18 cellular contexts compared by ENCODE assay signal in the genomic region with DNA sequence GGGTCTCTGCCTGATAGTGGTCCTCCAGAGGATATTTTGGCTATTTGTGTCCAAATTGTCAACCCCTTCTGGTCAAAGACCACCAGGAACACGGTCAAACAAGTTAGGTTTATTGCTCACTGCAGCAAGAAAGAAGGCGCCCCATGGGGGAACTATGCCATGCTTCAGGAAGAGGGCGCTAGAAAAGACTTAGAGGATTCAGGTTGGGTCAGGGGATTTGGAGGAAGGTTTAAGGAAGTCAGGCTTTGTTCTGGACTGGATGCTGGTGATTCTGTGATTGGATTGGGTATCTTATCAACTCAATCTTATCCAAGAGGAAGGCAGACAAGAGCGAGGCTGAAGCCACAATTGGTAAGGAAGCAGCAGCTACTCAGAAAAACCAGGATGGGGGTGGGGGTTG. TPM values are rescaled to one million over a fixed set of nuclear protein-coding genes. Genes with fewer than 3 reads are reported as not detected.
DNase-seq lines count a peak whose midpoint lies in the region; ATAC-seq, FAIRE-seq and TF ChIP-seq lines count a peak whose summit lies in the region.
"Had no signal": no experiment of that assay in that cellular context is flagged by ENCODE, and none has a peak within 500 bp of the region (broad histone marks: within the 10 kb centered on the region; RNA-seq: fewer than 3 reads in every experiment).

No MANE protein-coding gene starts in this region.

- FAIRE-seq in endothelial cell of umbilical vein (lab: Jason Lieb, UNC), result peak; percentile 80
- FAIRE-seq: colon, endometrium, frontal cortex had no signal

- no peaks in the 10 kb centered on the region for H3K9me3 ChIP-seq in right atrium auricular region
- no peaks in the 10 kb centered on the region for H3K9me3 ChIP-seq in endothelial cell of umbilical vein (replicated peaks; ENCODE audit: control insufficient read depth, insufficient read depth, low read length)
- H3K9me3 ChIP-seq in parathyroid adenoma (ENCODE audit: control insufficient read depth, low read length), result no peaks in the 10 kb centered on the region
- H3K9me3 ChIP-seq in uterus, result no peaks in the 10 kb centered on the region

- no peak overlapping the region for H3K4me3 ChIP-seq in right atrium auricular region
- H3K4me3 ChIP-seq in endothelial cell of umbilical vein (replicated peaks in 1 of 3; ENCODE audit: insufficient read depth in 1 of 3, low read depth in 1 of 3, low read length in 3 of 3), result no peak overlapping the region
- H3K4me3 ChIP-seq in parathyroid adenoma (ENCODE audit: low read depth, low read length), result no peak overlapping the region
- H3K4me3 ChIP-seq in uterus, result no peak overlapping the region

- TF ChIP-seq CTCF in right atrium auricular region (IDR thresholded peaks at IDR 0.05) (no peak), endothelial cell of umbilical vein (IDR thresholded peaks at IDR 0.05; ENCODE audit: extremely low read depth in 1 of 2, insufficient read depth in 1 of 2, low read depth in 1 of 2, low read length in 2 of 2) (no peak), parathyroid adenoma (IDR thresholded peaks at IDR 0.05) (no peak), uterus (IDR thresholded peaks at IDR 0.05) (no peak)

- H3K27ac ChIP-seq in right atrium auricular region (peak overlapping the region; percentile 59 to 82), endothelial cell of umbilical vein (ENCODE audit: insufficient read depth, low read depth, low read length) (peak overlapping the region; percentile 32), parathyroid adenoma (peak overlapping the region; percentile 7), uterus (peak overlapping the region; percentile 35 to 78)

- ATAC-seq in left cardiac atrium (no peak), HG03439 (IDR thresholded peaks at IDR 0.05; ENCODE audit: unreplicated experiment) (no peak), GM18861 (IDR thresholded peaks at IDR 0.05; ENCODE audit: unreplicated experiment) (no peak)
- ATAC-seq: left lobe of liver, T-cell had no signal

- BruUV-seq in endothelial cell of umbilical vein (replicated peaks; lab: Mats Ljungman, UMichigan), result no TSS peak

- H4K20me1 ChIP-seq in endothelial cell of umbilical vein (replicated peaks; ENCODE audit: control insufficient read depth, extremely low read depth, insufficient read depth, low read length), result no peaks in the 10 kb centered on the region

- no peak for DNase-seq in right atrium auricular region (ENCODE audit: low spot score)
- no peak for DNase-seq in left cardiac atrium
- DNase-seq in endothelial cell of umbilical vein (ENCODE audit: low read depth, low spot score), result peak; percentile 6
- no peak for DNase-seq in uterus
- DNase-seq in DMS 273 (lab: John Stamatoyannopoulos, UW; ENCODE audit: unreplicated experiment), result no peak
- DNase-seq: GOT3; MV-4-11; NCI-H1930; RPMI8226; stimulated activated CD8-positive, alpha-beta memory T cell treated with anti-CD3 and anti-CD28 coated beads, Interleukin-4, amount 100 ng/mL, for 48 hours; T-cell had no signal

- H3K9ac ChIP-seq in endothelial cell of umbilical vein (replicated peaks; ENCODE audit: extremely low read depth, insufficient read depth, low read length), result no peak overlapping the region
- H3K9ac ChIP-seq in parathyroid adenoma, result no peak overlapping the region

- intact Hi-C loops in left cardiac atrium (cut with DNase I) (loop anchor here (5.0 to 10.0 kb wide), 2 partner anchors 47 to 50 kb away; no protein-coding TSS in a partner anchor), endothelial cell of umbilical vein (cut with micrococcal nuclease) (loop anchor here (1.0 kb wide), 1 partner anchor 68 kb away; no protein-coding TSS in a partner anchor), uterus (cut with DNase I; ENCODE audit: low total_unique reads) (no loop called here)

- POLR2A ChIA-PET in endothelial cell of umbilical vein (lab: Charles Lee), result no interaction called here

- no peaks in the 10 kb centered on the region for H3K9me1 ChIP-seq in endothelial cell of umbilical vein (replicated peaks; ENCODE audit: control insufficient read depth, extremely low read depth, insufficient read depth, low read length)

- H3K4me2 ChIP-seq in endothelial cell of umbilical vein (ENCODE audit: insufficient read depth, low read length), result peak overlapping the region; percentile 11
- H3K4me2 ChIP-seq in parathyroid adenoma (ENCODE audit: low read length), result no peak overlapping the region

- TF ChIP-seq POLR2A in endothelial cell of umbilical vein (IDR thresholded peaks at IDR 0.05; ENCODE audit: low read depth, low read length), result no peak
- no peak for TF ChIP-seq POLR2A in uterus (IDR thresholded peaks at IDR 0.05)

- CTCF ChIA-PET in endothelial cell of umbilical vein (lab: Charles Lee), result interaction anchor here (1.4 kb wide), 1 partner anchor 45 kb away, joined by 4 read pairs; no protein-coding TSS in a partner anchor

- H3K27me3 ChIP-seq in right atrium auricular region, result no peaks in the 10 kb centered on the region
- H3K27me3 ChIP-seq in endothelial cell of umbilical vein (ENCODE audit: control insufficient read depth in 2 of 2, insufficient read depth in 2 of 2, low read length in 2 of 2), result no peaks in the 10 kb centered on the region
- H3K27me3 ChIP-seq in parathyroid adenoma (ENCODE audit: control insufficient read depth, insufficient read depth, low read length), result no peaks in the 10 kb centered on the region
- no peaks in the 10 kb centered on the region for H3K27me3 ChIP-seq in uterus

- dilution Hi-C loops in endothelial cell of umbilical vein (cut with MboI; ENCODE audit: extremely low pct_ligation_motif_present, low sequenced_read_pairs), result no loop called here

- H3K4me1 ChIP-seq in right atrium auricular region (peaks cover 0 to 31% of the 10 kb centered on the region in 2 donors), endothelial cell of umbilical vein (ENCODE audit: control insufficient read depth, extremely low read depth, insufficient read depth, low read length) (peaks cover 19% of the 10 kb centered on the region), parathyroid adenoma (no peaks in the 10 kb centered on the region), uterus (no peaks in the 10 kb centered on the region)

- no peak overlapping the region for H2AFZ ChIP-seq in endothelial cell of umbilical vein (ENCODE audit: low read depth, low read length)
- H2AFZ ChIP-seq in parathyroid adenoma, result no peak overlapping the region

- H3K79me2 ChIP-seq in endothelial cell of umbilical vein (ENCODE audit: control insufficient read depth, insufficient read depth, low read length), result no peaks in the 10 kb centered on the region
- no peaks in the 10 kb centered on the region for H3K79me2 ChIP-seq in parathyroid adenoma

- H3K36me3 ChIP-seq in right atrium auricular region (peaks cover 8% of the 10 kb centered on the region), endothelial cell of umbilical vein (ENCODE audit: control insufficient read depth in 2 of 2, extremely low read depth in 1 of 2, insufficient read depth in 2 of 2, low read length in 2 of 2) (peaks cover 0 to 2% of the 10 kb centered on the region in 2 experiments), parathyroid adenoma (ENCODE audit: control insufficient read depth, insufficient read depth, low read length) (no peaks in the 10 kb centered on the region), uterus (no peaks in the 10 kb centered on the region)

TF ChIP-seq in endothelial cell of umbilical vein, 7 proteins besides CTCF, POLR2A, EP300 and RAD21 (continues in another document):
- TF ChIP-seq POLR2AphosphoS5 (IDR thresholded peaks at IDR 0.05; ENCODE audit: insufficient read depth, low read depth, low read length), result no peak
- no peak for TF ChIP-seq MYC (IDR thresholded peaks at IDR 0.05; ENCODE audit: low read depth, low read length)
- no peak for TF ChIP-seq GATA2 (IDR thresholded peaks at IDR 0.05; ENCODE audit: insufficient read depth, insufficient read length, low read depth, low read length)
- TF ChIP-seq FOS (IDR thresholded peaks at IDR 0.05; ENCODE audit: borderline replicate concordance, insufficient read depth, low read length), result no peak

RNA-seq across cellular contexts. Expression of a gene that starts 14.3 kb away (rescaled TPM):
- total RNA-seq in right atrium auricular region (1 to 10 TPM; 4.1 to 8.6 TPM), left cardiac atrium (1 to 10 TPM; 4.2 to 6.4 TPM), endothelial cell of umbilical vein (32.9 and 33.4 TPM in 2 replicates), uterus (10 to 100 TPM in 2 of 4 donors, 1 to 10 TPM in 2; 4.6 to 22.3 (median 11.8) TPM)
- polyA plus RNA-seq in endothelial cell of umbilical vein, result 31.6 and 31.9 TPM in 2 replicates
- polyA plus RNA-seq in endothelial cell of umbilical vein (2011; cell fraction: cytosol; rRNA removed), result 28.5 and 29.1 TPM in 2 replicates
- 26.4 and 28.7 TPM in 2 replicates for polyA plus RNA-seq in endothelial cell of umbilical vein (2011; cell fraction: nucleus; rRNA removed)
- polyA plus RNA-seq in endothelial cell of umbilical vein (2012), result 30.7 and 30.8 TPM in 2 replicates
- 58.5 and 62.5 TPM in 2 replicates for polyA minus RNA-seq in endothelial cell of umbilical vein
- 26.4 TPM for polyA minus RNA-seq in endothelial cell of umbilical vein (2011; cell fraction: cytosol; rRNA and poly(A)+ RNA removed)
- polyA minus RNA-seq in endothelial cell of umbilical vein (2011; cell fraction: nucleus; rRNA and poly(A)+ RNA removed), result 12.4 and 14.0 TPM in 2 replicates

RNA-seq across cellular contexts. Expression of a gene that starts 41.1 kb away (rescaled TPM):
- total RNA-seq in right atrium auricular region (10 to 100 TPM; 35.6 to 86.9 TPM), left cardiac atrium (10 to 100 TPM; 83.1 to 99.9 TPM), endothelial cell of umbilical vein (29.7 and 30.6 TPM in 2 replicates), uterus (10 to 100 TPM in 3 of 4 donors, 1 to 10 TPM in 1; 7.7 to 21.2 (median 19.1) TPM)
- polyA plus RNA-seq in endothelial cell of umbilical vein, result 17.2 and 23.7 TPM in 2 replicates
- polyA plus RNA-seq in endothelial cell of umbilical vein (2011; cell fraction: cytosol; rRNA removed), result 24.7 and 29.3 TPM in 2 replicates
- polyA plus RNA-seq in endothelial cell of umbilical vein (2011; cell fraction: nucleus; rRNA removed), result 22.8 and 29.3 TPM in 2 replicates
- polyA plus RNA-seq in endothelial cell of umbilical vein (2012), result 40.2 and 40.8 TPM in 2 replicates
- polyA minus RNA-seq in endothelial cell of umbilical vein, result 20.1 and 23.0 TPM in 2 replicates
- 26.1 TPM for polyA minus RNA-seq in endothelial cell of umbilical vein (2011; cell fraction: cytosol; rRNA and poly(A)+ RNA removed)
- polyA minus RNA-seq in endothelial cell of umbilical vein (2011; cell fraction: nucleus; rRNA and poly(A)+ RNA removed), result 5.7 and 7.1 TPM in 2 replicates

RNA-seq across cellular contexts. Expression of a gene that starts 47.2 kb away (rescaled TPM):
- total RNA-seq in right atrium auricular region (10 to 100 TPM in 1 of 2 donors, 1 to 10 TPM in 1; 8.3 to 13.4 TPM), left cardiac atrium (10 to 100 TPM in 1 of 2 donors, 1 to 10 TPM in 1; 3.8 to 19.2 TPM), endothelial cell of umbilical vein (0.91 and 1.4 TPM in 2 replicates), uterus (1 to 10 TPM in 3 of 4 donors, not detected in 1; 1.5 to 3.0 (median 1.8) TPM)
- polyA plus RNA-seq in endothelial cell of umbilical vein, result 1.3 and 1.6 TPM in 2 replicates
- 1.4 and 1.6 TPM in 2 replicates for polyA plus RNA-seq in endothelial cell of umbilical vein (2011; cell fraction: cytosol; rRNA removed)
- polyA plus RNA-seq in endothelial cell of umbilical vein (2011; cell fraction: nucleus; rRNA removed), result 0.40 and 0.62 TPM in 2 replicates
- 0.87 and 1.4 TPM in 2 replicates for polyA plus RNA-seq in endothelial cell of umbilical vein (2012)
- polyA minus RNA-seq in endothelial cell of umbilical vein, result 0.30 TPM in 1 of 2 replicates, not detected in the other
- polyA minus RNA-seq in endothelial cell of umbilical vein (2011; cell fraction: cytosol; rRNA and poly(A)+ RNA removed), result not detected
- not detected in 2 replicates for polyA minus RNA-seq in endothelial cell of umbilical vein (2011; cell fraction: nucleus; rRNA and poly(A)+ RNA removed)

Comparison
In these comparisons a context has a peak if more than half of its experiments do, and no peak if none do; other contexts are left out.
1. H3K27ac ChIP-seq: peak in every context shown above with its lines; median percentile 70 in right atrium auricular region; 56 in uterus; 32 in endothelial cell of umbilical vein; 7 in parathyroid adenoma.